16 cellular contexts compared by ENCODE assay signal in genomic region chr12:22271036-22271435, GRCh38.
DNase-seq lines count a peak whose midpoint lies in the region; ATAC-seq and TF ChIP-seq lines count a peak whose summit lies in the region.
"Had no signal": no experiment of that assay in that cellular context is flagged by ENCODE, and none has a peak within 500 bp of the region (broad histone marks: within the 10 kb centered on the region; RNA-seq: fewer than 3 reads in every experiment).

No MANE protein-coding gene starts in this region.

- H2BK20ac ChIP-seq in IMR-90 (ENCODE audit: low read depth, low read length), result 0 out of 2 replicates have a peak overlapping the region, but pooled peaks have one; percentile 59

- peak overlapping the region; percentile 45 for H2BK120ac ChIP-seq in IMR-90 (ENCODE audit: low read depth, low read length)

- dilution Hi-C loops in IMR-90 (cut with HindIII; ENCODE audit: low sequenced_read_pairs, unreplicated experiment), result no loop called here

- no peak overlapping the region for H3K27ac ChIP-seq in IMR-90 (ENCODE audit: insufficient read depth, low read length)
- H3K27ac ChIP-seq in mesodermal cell (ENCODE audit: low read depth, low read length, severe bottlenecking), result peak overlapping the region; percentile 16
- no peak overlapping the region for H3K27ac ChIP-seq in right lobe of liver
- H3K27ac ChIP-seq: ascending aorta, parathyroid adenoma had no signal

- H3K9ac ChIP-seq in IMR-90 (ENCODE audit: low read depth, low read length), result no peak overlapping the region
- H3K9ac ChIP-seq: parathyroid adenoma had no signal

- 0 out of 2 replicates have a peak overlapping the region, but pooled peaks have one; percentile 18 for H4K91ac ChIP-seq in IMR-90 (ENCODE audit: insufficient read depth, low read depth, low read length)

- in situ Hi-C loops in IMR-90 (cut with MboI; ENCODE audit: low sequenced_read_pairs), result no loop called here

- H3K23ac ChIP-seq in IMR-90 (ENCODE audit: low read depth, low read length), result no peak overlapping the region

- no peak overlapping the region; the same call in 1 of the 2 replicates for H2AK5ac ChIP-seq in IMR-90 (ENCODE audit: low read depth, low read length)

- no TSS peak for BruUV-seq in IMR-90 (replicated peaks; lab: Mats Ljungman, UMichigan)

- ATAC-seq in IMR-90 (ENCODE audit: low read depth) (peak; percentile 38), right lobe of liver (no peak), GM18870 (IDR thresholded peaks at IDR 0.05; ENCODE audit: unreplicated experiment) (no peak), HG02798 (IDR thresholded peaks at IDR 0.05; ENCODE audit: poor library complexity, unreplicated experiment) (no peak)

- intact Hi-C loops in IMR-90 (cut with micrococcal nuclease) (loop anchor here (2.0 to 5.0 kb wide), 2 partner anchors 39 to 64 kb away; partner anchors contain the start of gene ST8SIA1), right lobe of liver (cut with DNase I) (no loop called here)

- H3K36me3 ChIP-seq in IMR-90 (ENCODE audit: control insufficient read depth, insufficient read depth, low read length) (no peaks in the 10 kb centered on the region), mesodermal cell (ENCODE audit: control insufficient read depth, insufficient read depth, low read length) (no peaks in the 10 kb centered on the region), right lobe of liver (no peaks in the 10 kb centered on the region)
- H3K36me3 ChIP-seq: ascending aorta had no signal

- H3K27me3 ChIP-seq in IMR-90 (ENCODE audit: control insufficient read depth, insufficient read depth, low read length) (no peaks in the 10 kb centered on the region), right lobe of liver (no peaks in the 10 kb centered on the region)
- H3K27me3 ChIP-seq: ascending aorta had no signal

- TF ChIP-seq RAD21 in IMR-90 (IDR thresholded peaks at IDR 0.05; ENCODE audit: low read length), result no peak

- no peak overlapping the region for H2AK9ac ChIP-seq in IMR-90 (replicated peaks; ENCODE audit: low read depth, low read length, poor library complexity)

- H3K14ac ChIP-seq in IMR-90 (replicated peaks; ENCODE audit: low read depth, low read length), result no peak overlapping the region; the same call in 1 of the 2 replicates

- H3K9me3 ChIP-seq in IMR-90 (ENCODE audit: control insufficient read depth, insufficient read depth, low read length), result no peaks in the 10 kb centered on the region
- no peaks in the 10 kb centered on the region for H3K9me3 ChIP-seq in mesodermal cell (ENCODE audit: control insufficient read depth, low read length)
- H3K9me3 ChIP-seq in right lobe of liver, result no peaks in the 10 kb centered on the region
- H3K9me3 ChIP-seq: ascending aorta had no signal

- CTCF ChIA-PET in IMR-90 (lab: Yijun Ruan, JAX), result interaction anchor here (1.0 kb wide), 1 partner anchor 12 kb away, joined by 4 read pairs; no protein-coding TSS in a partner anchor

- TF ChIP-seq POLR2A in IMR-90 (IDR thresholded peaks at IDR 0.05; ENCODE audit: low read depth, low read length) (no peak), right lobe of liver (IDR thresholded peaks at IDR 0.05) (no peak)

- H4K8ac ChIP-seq in IMR-90 (ENCODE audit: low read depth in 2 of 2, low read length in 2 of 2), result peak overlapping the region in 1 of 2 experiments; percentile 80; a peak in 2 of 4 replicates

- peak overlapping the region; percentile 87; the same call in 1 of the 2 replicates for H3K18ac ChIP-seq in IMR-90 (ENCODE audit: low read depth, low read length)

- H3K79me1 ChIP-seq in IMR-90 (ENCODE audit: low read depth in 1 of 2, low read length in 2 of 2), result no peaks in the 10 kb centered on the region

- no peak overlapping the region for H2BK15ac ChIP-seq in IMR-90 (ENCODE audit: low read depth, low read length)

- TF ChIP-seq CTCF in AG09309 (IDR thresholded peaks at IDR 0.05; ENCODE audit: control insufficient read depth, insufficient read depth, low read depth, low read length, missing control alignments) (no peak), IMR-90 (conservative IDR thresholded peaks at IDR 0.05; ENCODE audit: low read depth, low read length) (no peak), choroid plexus epithelial cell (conservative IDR thresholded peaks at IDR 0.05; ENCODE audit: low read depth, low read length) (no peak), right lobe of liver (IDR thresholded peaks at IDR 0.05) (no peak)

- H3K9me1 ChIP-seq in IMR-90 (ENCODE audit: insufficient read depth, low read length), result peaks cover 5% of the 10 kb centered on the region

- peaks cover 7% of the 10 kb centered on the region for H3K4me1 ChIP-seq in IMR-90 (ENCODE audit: control insufficient read depth, insufficient read depth, low read length)
- H3K4me1 ChIP-seq in mesodermal cell (ENCODE audit: control insufficient read depth, insufficient read depth, low read length, poor library complexity, severe bottlenecking), result peaks cover 12% of the 10 kb centered on the region
- H3K4me1 ChIP-seq in right lobe of liver, result no peaks in the 10 kb centered on the region

- no peak overlapping the region for H2AFZ ChIP-seq in IMR-90 (replicated peaks; ENCODE audit: low read length, poor library complexity)
- H2AFZ ChIP-seq: parathyroid adenoma had no signal

- WGBS in IMR-90 (ENCODE audit: extremely low coverage in 2 of 2, insufficient read length in 1 of 2), 2 experiments, result no CpG with 5 or more reads among the region's 2 CpGs
- no CpG with 5 or more reads among the region's 2 CpGs for WGBS in mesodermal cell (ENCODE audit: insufficient coverage in 2 of 2), 2 experiments
- WGBS in right lobe of liver (ENCODE audit: insufficient coverage, low coverage, low lambda C conversion rate, missing lambda C conversion rate), result 66% methylated on average over 2 of the region's 2 CpGs

- H3K4me3 ChIP-seq in AG09309 (ENCODE audit: control insufficient read depth, low read depth, low read length) (no peak overlapping the region), IMR-90 (ENCODE audit: insufficient read depth, low read depth, low read length) (no peak overlapping the region), choroid plexus epithelial cell (ENCODE audit: low read depth, low read length) (no peak overlapping the region), mesodermal cell (ENCODE audit: extremely low read depth, insufficient read depth, low read length, poor library complexity, severe bottlenecking) (no peak overlapping the region), right lobe of liver (no peak overlapping the region)
- H3K4me3 ChIP-seq: ascending aorta had no signal

- no peaks in the 10 kb centered on the region for H4K20me1 ChIP-seq in IMR-90 (ENCODE audit: insufficient read depth, low read length)

- peak overlapping the region; percentile 76; the same call in 1 of the 2 replicates for H3K4me2 ChIP-seq in IMR-90 (ENCODE audit: low read depth, low read length)

- no peak overlapping the region for H3K56ac ChIP-seq in IMR-90 (ENCODE audit: extremely low read depth, insufficient read depth, low read length)

- 0 out of 2 replicates have a peak overlapping the region, but pooled peaks have one; percentile 43 for H4K5ac ChIP-seq in IMR-90 (ENCODE audit: low read depth, low read length)

- DNase-seq in AG09309 (ENCODE audit: low read depth) (peak; percentile 76), IMR-90 (peak; percentile 87), choroid plexus epithelial cell (ENCODE audit: low read depth) (peak; percentile 74), right lobe of liver (no peak), NCI-H1417 (lab: John Stamatoyannopoulos, UW) (no peak)
- DNase-seq: activated CD4-positive, alpha-beta T cell treated with anti-CD3 and anti-CD28 coated beads, Interleukin-2, amount 10 ng/mL, durations not matched to agents 24 days and 14 days; C1 segment of cervical spinal cord; H7; MM.1S; NCI-H345; stimulated activated CD4-positive, alpha-beta T cell treated with anti-CD3 and anti-CD28 coated beads, Interleukin-1b, Interleukin-23, amount 100 ng/mL, for 48 hours had no signal

- POLR2A ChIA-PET in IMR-90 (lab: Charles Lee; ENCODE audit: unreplicated experiment), result no interaction called here

- H2BK5ac ChIP-seq in IMR-90 (ENCODE audit: low read depth, low read length, poor library complexity, severe bottlenecking), result peak overlapping the region; percentile 80

- peak overlapping the region; percentile 63; the same call in 1 of the 2 replicates for H3K4ac ChIP-seq in IMR-90 (ENCODE audit: low read depth, low read length)

TF ChIP-seq in IMR-90, 13 proteins besides CTCF, POLR2A, EP300 and RAD21:
- TF ChIP-seq CEBPB (IDR thresholded peaks at IDR 0.05; ENCODE audit: low read depth, low read length) (peak; percentile 64; the same call in 1 of the 2 replicates), CHD1 (IDR thresholded peaks at IDR 0.05; ENCODE audit: low read depth, low read length) (no peak), FOS (IDR thresholded peaks at IDR 0.05; ENCODE audit: low read depth, low read length) (0 out of 2 replicates have a peak, but pooled peaks have one; percentile 15), BHLHE40 (IDR thresholded peaks at IDR 0.05; ENCODE audit: low read depth, low read length) (0 out of 2 replicates have a peak, but pooled peaks have one; percentile 6)

Comparison
In these comparisons a context has a peak if more than half of its experiments do, and no peak if none do; other contexts are left out.
1. DNase-seq: peak in AG09309 (single experiment), IMR-90 (single experiment) and choroid plexus epithelial cell (single experiment); none in right lobe of liver (0 of 3) and NCI-H1417 (0 of 3).